Comparison of ENCODE assay signal across 5 cellular contexts in the genomic region with DNA sequence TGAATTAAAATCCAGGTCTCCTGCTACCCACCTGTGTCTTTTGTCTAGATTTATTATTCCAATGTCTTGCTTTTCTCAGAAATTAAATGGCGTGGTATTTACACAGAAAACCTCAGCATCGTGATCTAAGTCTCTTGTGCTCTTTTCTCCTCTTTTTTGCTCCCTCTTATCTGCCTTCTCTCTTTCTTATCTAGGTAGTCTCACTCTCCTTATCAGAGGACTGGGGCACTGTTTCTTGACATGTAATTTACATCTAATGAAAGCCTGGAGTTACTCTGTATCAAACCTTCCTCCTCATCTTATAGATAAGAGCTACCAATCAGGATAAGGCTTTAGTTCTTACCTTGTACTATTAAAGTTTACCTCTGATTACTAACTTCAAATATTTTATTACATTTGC.
"Had no signal": no experiment of that assay in that cellular context is flagged by ENCODE, and none has a peak within 500 bp of the region (broad histone marks: within the 10 kb centered on the region; RNA-seq: fewer than 3 reads in every experiment).

No MANE protein-coding gene starts in this region.

- H2AFZ ChIP-seq: GM23248 had no signal

- H3K27ac Mint-ChIP-seq: H9 had no signal

- H3K4me3 Mint-ChIP-seq: H9 had no signal

- DNase-seq: GM23248, H9, HCEC 1CT, IMR-90 had no signal

- H3K27ac ChIP-seq: GM23248 had no signal

- H3K4me1 Mint-ChIP-seq: H9 had no signal

- H3K4me3 ChIP-seq: GM23248, K562 had no signal

- H3K9me3 Mint-ChIP-seq: H9 had no signal

- ATAC-seq: K562 had no signal

- H3K9ac ChIP-seq: GM23248 had no signal
